21 cellular contexts compared by ENCODE assay signal in genomic region chr3:55097441-55097840, GRCh38.
DNase-seq lines count a peak whose midpoint lies in the region; ATAC-seq and TF ChIP-seq lines count a peak whose summit lies in the region.
"Had no signal": no experiment of that assay in that cellular context is flagged by ENCODE, and none has a peak within 500 bp of the region (broad histone marks: within the 10 kb centered on the region; RNA-seq: fewer than 3 reads in every experiment).

No MANE protein-coding gene starts in this region.

- H3K79me2 ChIP-seq in hepatocyte = no peaks in the 10 kb centered on the region

- WGBS in hepatocyte (ENCODE audit: low lambda C conversion rate, missing lambda C conversion rate) = 51% methylated on average over 3 of the region's 3 CpGs

- H3K9me3 ChIP-seq in hepatocyte (ENCODE audit: low read depth) = no peaks in the 10 kb centered on the region
- H3K9me3 ChIP-seq: SK-N-SH had no signal

- ATAC-seq in GM18517 (IDR thresholded peaks at IDR 0.05; ENCODE audit: unreplicated experiment) = no peak
- no peak for ATAC-seq in GM19467 (IDR thresholded peaks at IDR 0.05; ENCODE audit: unreplicated experiment)

- no peaks in the 10 kb centered on the region for H4K20me1 ChIP-seq in hepatocyte (ENCODE audit: insufficient read depth, poor library complexity, severe bottlenecking)

- no peaks in the 10 kb centered on the region for H3K27me3 ChIP-seq in hepatocyte

- no peak overlapping the region for H2AFZ ChIP-seq in hepatocyte

- H3K4me1 ChIP-seq in hepatocyte (ENCODE audit: insufficient read depth) = no peaks in the 10 kb centered on the region

- H3K27ac ChIP-seq in hepatocyte = peak overlapping the region; percentile 82
- H3K27ac ChIP-seq: C4-2B, KMS-11 had no signal

- peak; percentile 47 for DNase-seq in EH (ENCODE audit: low read depth)
- peak; percentile 32 for DNase-seq in epidermal melanocyte (ENCODE audit: insufficient read length, low spot score)
- DNase-seq in hepatocyte (ENCODE audit: low spot score) = peak; percentile 34
- DNase-seq in iPS-NIHi7 (ENCODE audit: extremely low spot score) = no peak
- no peak for DNase-seq in cortex of kidney (lab: John Stamatoyannopoulos, UW)
- DNase-seq: AML-193; CD8-positive, alpha-beta memory T cell; GDM1; IMR-90; NCI-H1092 treated with DMSO at 0.1 percent for 48 hours; NCI-H1436 treated with DMSO at 0.1 percent for 48 hours; NCI-H1930; NCI-H226; NCI-H510A treated with DMSO at 0.1 percent for 48 hours; NCI-H748 treated with DMSO at 0.1 percent for 48 hours; SIG-M5; SK-N-SH had no signal

- no peak overlapping the region for H3K4me2 ChIP-seq in hepatocyte
- H3K4me2 ChIP-seq: KMS-11, SK-N-SH had no signal

- H3K4me3 ChIP-seq in hepatocyte = no peak overlapping the region

- TF ChIP-seq CTCF in hepatocyte (IDR thresholded peaks at IDR 0.05; ENCODE audit: poor library complexity) = no peak

- H3K36me3 ChIP-seq in hepatocyte (replicated peaks; ENCODE audit: insufficient read depth, low read depth) = no peaks in the 10 kb centered on the region

- H3K9me2 ChIP-seq in hepatocyte (replicated peaks; ENCODE audit: insufficient read depth) = no peaks in the 10 kb centered on the region
- H3K9me2 ChIP-seq: SK-N-SH had no signal

Comparison
In these comparisons a context has a peak if more than half of its experiments do, and no peak if none do; other contexts are left out.
1. DNase-seq: peak in EH (single experiment), epidermal melanocyte (single experiment) and hepatocyte (single experiment); none in iPS-NIHi7 (single experiment) and cortex of kidney (single experiment).